Comparison of ENCODE assay signal across 11 cellular contexts in the genomic region with DNA sequence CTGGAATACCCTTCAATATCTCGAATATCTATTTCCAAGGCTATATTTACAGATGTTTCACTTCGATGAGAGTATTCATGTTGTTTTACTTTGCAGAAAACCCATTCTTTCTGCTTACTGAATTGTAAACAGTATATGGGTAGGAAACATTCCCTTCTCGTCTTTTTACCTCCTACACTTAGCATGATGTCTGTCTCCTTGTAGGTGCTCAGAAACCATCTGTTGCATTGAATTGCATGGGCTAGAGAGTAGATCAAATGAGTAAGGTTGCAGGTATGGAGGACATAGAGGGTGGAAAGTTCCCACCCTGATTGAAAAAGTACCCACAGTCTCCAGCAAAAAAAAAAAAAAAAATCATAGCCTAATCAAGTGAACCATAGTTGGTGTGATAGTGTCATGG. TPM values are rescaled to one million over a fixed set of nuclear protein-coding genes. Genes with fewer than 3 reads are reported as not detected.
DNase-seq lines count a peak whose midpoint lies in the region; ATAC-seq and TF ChIP-seq lines count a peak whose summit lies in the region.
"Had no signal": no experiment of that assay in that cellular context is flagged by ENCODE, and none has a peak within 500 bp of the region (broad histone marks: within the 10 kb centered on the region; RNA-seq: fewer than 3 reads in every experiment).

No MANE protein-coding gene starts in this region.

- H3K9me3 Mint-ChIP-seq in CD4-positive, CD25-positive, alpha-beta regulatory T cell: peaks cover 0 to 7% (median 0%) of the 10 kb centered on the region in 7 donors
- H3K9me3 Mint-ChIP-seq in activated naive CD8-positive, alpha-beta T cell treated with anti-CD3 and anti-CD28 coated beads for 36 hours: no peaks in the 10 kb centered on the region
- peaks cover 0 to 4% (median 0%) of the 10 kb centered on the region in 9 donors for H3K9me3 Mint-ChIP-seq in naive thymus-derived CD8-positive, alpha-beta T cell

- H3K4me3 ChIP-seq in CD4-positive, CD25-positive, alpha-beta regulatory T cell (ENCODE audit: low read depth, low read length): peak overlapping the region; percentile 100
- H3K4me3 ChIP-seq in GM12875 (ENCODE audit: low read depth, low read length): peak overlapping the region; percentile 53
- H3K4me3 ChIP-seq: cardiac muscle cell had no signal

- peaks cover 5% of the 10 kb centered on the region for H3K27me3 Mint-ChIP-seq in CD4-positive, CD25-positive, alpha-beta regulatory T cell
- H3K27me3 Mint-ChIP-seq in activated naive CD8-positive, alpha-beta T cell treated with anti-CD3 and anti-CD28 coated beads for 36 hours: peaks cover 4% of the 10 kb centered on the region
- no peaks in the 10 kb centered on the region for H3K27me3 Mint-ChIP-seq in naive thymus-derived CD8-positive, alpha-beta T cell

- peaks cover 4 to 34% (median 18%) of the 10 kb centered on the region in 4 donors for H3K4me1 Mint-ChIP-seq in CD4-positive, CD25-positive, alpha-beta regulatory T cell
- H3K4me1 Mint-ChIP-seq in activated naive CD8-positive, alpha-beta T cell treated with anti-CD3 and anti-CD28 coated beads for 36 hours: peaks cover 36% of the 10 kb centered on the region
- peaks cover 21 to 58% (median 35%) of the 10 kb centered on the region in 4 donors for H3K4me1 Mint-ChIP-seq in naive thymus-derived CD8-positive, alpha-beta T cell

- H3K9me3 ChIP-seq in CD4-positive, CD25-positive, alpha-beta regulatory T cell (ENCODE audit: control insufficient read depth in 2 of 2, low read length in 2 of 2): no peaks in the 10 kb centered on the region

- H3K4me1 ChIP-seq in CD4-positive, CD25-positive, alpha-beta regulatory T cell (ENCODE audit: control insufficient read depth, insufficient read depth, low read length, poor library complexity, severe bottlenecking): peaks cover 35% of the 10 kb centered on the region

- peak in 1 of 3 donors; percentile 55 for DNase-seq in CD4-positive, CD25-positive, alpha-beta regulatory T cell
- no peak for DNase-seq in activated naive CD8-positive, alpha-beta T cell treated with anti-CD3 and anti-CD28 coated beads for 36 hours
- peak in 2 of 10 donors; percentile 43 to 45 for DNase-seq in naive thymus-derived CD8-positive, alpha-beta T cell
- DNase-seq in stimulated activated naive CD4-positive, alpha-beta T cell treated with Interleukin-2 at 50 U/mL for 16 hours (lab: John Stamatoyannopoulos, UW): no peak
- DNase-seq in HT-29 (ENCODE audit: low spot score): no peak
- DNase-seq in activated gamma-delta T cell treated with Interleukin-2 at 50 U/mL for 16 hours: no peak
- DNase-seq in NCI-H524 (lab: John Stamatoyannopoulos, UW): no peak
- DNase-seq: NCI-H2081; stimulated activated CD8-positive, alpha-beta memory T cell treated with anti-CD3 and anti-CD28 coated beads, Interleukin-4, amount 100 ng/mL, for 48 hours had no signal

- no peak for ATAC-seq in CD4-positive, CD25-positive, alpha-beta regulatory T cell (ENCODE audit: low read depth in 2 of 2)
- ATAC-seq in naive thymus-derived CD8-positive, alpha-beta T cell: peak; percentile 5 to 14

- peaks cover 24% of the 10 kb centered on the region for H3K36me3 ChIP-seq in CD4-positive, CD25-positive, alpha-beta regulatory T cell (ENCODE audit: control insufficient read depth, insufficient read depth, low read length)
- H3K36me3 ChIP-seq: cardiac muscle cell had no signal

- POLR2A ChIA-PET in naive thymus-derived CD8-positive, alpha-beta T cell (lab: Charles Lee): interaction anchor here (2.3 to 16.6 kb wide), 4 partner anchors 9 to 39 kb away, joined by 10 to 411 read pairs (median 59); no protein-coding TSS in a partner anchor

- peak overlapping the region; percentile 95 to 99 (median 98) for H3K27ac Mint-ChIP-seq in CD4-positive, CD25-positive, alpha-beta regulatory T cell
- H3K27ac Mint-ChIP-seq in activated naive CD8-positive, alpha-beta T cell treated with anti-CD3 and anti-CD28 coated beads for 36 hours: peak overlapping the region; percentile 97
- peak overlapping the region; percentile 93 to 100 (median 98) for H3K27ac Mint-ChIP-seq in naive thymus-derived CD8-positive, alpha-beta T cell

- TF ChIP-seq CTCF in GM12875 (IDR thresholded peaks at IDR 0.05; ENCODE audit: borderline replicate concordance, insufficient read depth, low read depth, low read length): no peak

- H3K36me3 Mint-ChIP-seq in CD4-positive, CD25-positive, alpha-beta regulatory T cell: peaks cover 55% of the 10 kb centered on the region
- peaks cover 67% of the 10 kb centered on the region for H3K36me3 Mint-ChIP-seq in activated naive CD8-positive, alpha-beta T cell treated with anti-CD3 and anti-CD28 coated beads for 36 hours
- peaks cover 62% of the 10 kb centered on the region in 3 donors for H3K36me3 Mint-ChIP-seq in naive thymus-derived CD8-positive, alpha-beta T cell

- H3K4me3 Mint-ChIP-seq in CD4-positive, CD25-positive, alpha-beta regulatory T cell: peak overlapping the region; percentile 95 to 96 (median 96)
- peak overlapping the region; percentile 93 for H3K4me3 Mint-ChIP-seq in activated naive CD8-positive, alpha-beta T cell treated with anti-CD3 and anti-CD28 coated beads for 36 hours
- peak overlapping the region; percentile 84 to 99 (median 94) for H3K4me3 Mint-ChIP-seq in naive thymus-derived CD8-positive, alpha-beta T cell

- H3K27me3 ChIP-seq in CD4-positive, CD25-positive, alpha-beta regulatory T cell (ENCODE audit: control insufficient read depth, insufficient read depth, low read length): no peaks in the 10 kb centered on the region
- H3K27me3 ChIP-seq: cardiac muscle cell had no signal

- H3K27ac ChIP-seq in CD4-positive, CD25-positive, alpha-beta regulatory T cell (ENCODE audit: insufficient read depth, low read length, poor library complexity, severe bottlenecking): peak overlapping the region; percentile 93
- H3K27ac ChIP-seq: cardiac muscle cell had no signal

RNA-seq across cellular contexts. Expression of gene CYTIP, which starts 1.8 kb away (rescaled TPM):
- total RNA-seq in CD4-positive, CD25-positive, alpha-beta regulatory T cell: 454 TPM
- 100 to 1,000 TPM; 123 to 205 (median 150) TPM for polyA plus RNA-seq in CD4-positive, CD25-positive, alpha-beta regulatory T cell
- 100 to 1,000 TPM; 302 to 304 TPM for total RNA-seq in activated naive CD8-positive, alpha-beta T cell treated with anti-CD3 and anti-CD28 coated beads for 36 hours
- total RNA-seq in naive thymus-derived CD8-positive, alpha-beta T cell: 100 to 1,000 TPM; 308 to 341 TPM
- 100 to 1,000 TPM; 140 to 220 (median 155) TPM for polyA plus RNA-seq in naive thymus-derived CD8-positive, alpha-beta T cell
- total RNA-seq in HT-29 (2014; rRNA removed; shearing (Covaris generic)): 0.08 TPM in 1 of 2 replicates, not detected in the other
- total RNA-seq: cardiac muscle cell had no signal
- polyA plus RNA-seq: cardiac muscle cell had no signal

Comparison
In these comparisons a context has a peak if more than half of its experiments do, and no peak if none do; other contexts are left out.
1. ATAC-seq: peak in naive thymus-derived CD8-positive, alpha-beta T cell (2 of 2); none in CD4-positive, CD25-positive, alpha-beta regulatory T cell (0 of 2).
2. RNA of gene CYTIP, which starts 1.8 kb away (total RNA-seq): 454 TPM in CD4-positive, CD25-positive, alpha-beta regulatory T cell (single experiment), 308 to 341 TPM in naive thymus-derived CD8-positive, alpha-beta T cell and 302 to 304 TPM in activated naive CD8-positive, alpha-beta T cell treated with anti-CD3 and anti-CD28 coated beads for 36 hours; 0.08 TPM in HT-29; every median in the first group is over 100 times any median in the second.
3. Peak in every context shown above with its lines, with median percentiles within 50 percentile points of each other: H3K27ac Mint-ChIP-seq and H3K4me3 Mint-ChIP-seq.